ENCODE assay signal across 29 cellular contexts in the genomic region with DNA sequence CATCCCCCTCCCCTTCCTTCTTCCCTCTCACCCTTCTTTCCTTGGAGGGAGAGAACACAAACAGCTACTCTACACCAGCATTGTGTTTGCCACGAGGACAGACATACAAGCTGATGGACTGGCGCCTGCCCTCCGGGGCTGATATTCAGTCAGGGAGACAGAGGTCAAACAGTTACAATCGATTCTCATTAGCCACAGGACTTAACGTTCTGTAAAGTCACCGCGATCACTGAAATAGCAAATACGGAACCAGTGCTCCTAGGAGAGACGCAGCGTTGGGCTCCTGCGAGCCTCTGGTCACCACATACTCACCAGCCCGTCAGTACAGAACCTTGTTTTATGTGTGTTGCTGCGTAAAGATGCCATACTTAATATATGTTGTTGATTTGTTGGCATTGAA.
A peak's percentile ranks its signal among the peaks of the same experiment; 100 is the strongest.
DNase-seq lines count a peak whose midpoint lies in the region; ATAC-seq, FAIRE-seq and TF ChIP-seq lines count a peak whose summit lies in the region.
"Had no signal": no experiment of that assay in that cellular context is flagged by ENCODE, and none has a peak within 500 bp of the region (broad histone marks: within the 10 kb centered on the region; RNA-seq: fewer than 3 reads in every experiment).

No MANE protein-coding gene starts in this region.

- DNase-seq in activated T-cell treated with anti-CD3 and anti-CD28 coated beads, Interleukin-2, amount 50 U/mL, for 48 hours: peak; percentile 2 to 4
- DNase-seq in activated T-cell treated with anti-CD3 and anti-CD28 coated beads, Interleukin-2, amount 50 U/mL, for 1 hour: no peak
- DNase-seq in kidney: peak; percentile 50
- peak; percentile 66 for DNase-seq in retina
- no peak for DNase-seq in SW480 (ENCODE audit: low spot score)
- DNase-seq in KBM-7: no peak
- no peak for DNase-seq in H4 (ENCODE audit: low spot score)
- DNase-seq: activated CD4-positive, alpha-beta T cell treated with anti-CD3 and anti-CD28 coated beads for 1 hour; activated naive CD4-positive, alpha-beta T cell treated with Interleukin-2 at 50 U/mL for 16 hours; activated T-cell treated with anti-CD3 and anti-CD28 coated beads, Interleukin-2, amount 50 U/mL, for 72 hours; H7; hypothalamus; immature natural killer cell; MM.1S; naive B cell; NCI-H1417 treated with DMSO at 0.1 percent for 48 hours; NCI-H2081 treated with DMSO at 0.1 percent for 48 hours; NCI-H748 treated with DMSO at 0.1 percent for 48 hours; right cardiac atrium had no signal

- no peak overlapping the region for H3K27ac ChIP-seq in kidney (ENCODE audit: low read depth in 2 of 2, low read length in 2 of 2)
- H3K27ac ChIP-seq: KMS-11, pancreas, SJSA1, vagina had no signal

- H3K9me3 ChIP-seq in kidney (ENCODE audit: control insufficient read depth in 1 of 2, low read length in 2 of 2): no peaks in the 10 kb centered on the region
- H3K9me3 ChIP-seq: pancreas, SJSA1, vagina had no signal

- no peaks in the 10 kb centered on the region for H3K36me3 ChIP-seq in kidney (ENCODE audit: control insufficient read depth in 1 of 2, insufficient read depth in 2 of 2, low read length in 2 of 2)

- in situ Hi-C loops in KBM-7 (cut with MboI; ENCODE audit: low pct_unique_long_range_greater_than_20kb, low sequenced_read_pairs): loop anchor here (5.0 kb wide), 1 partner anchor 234 kb away; no protein-coding TSS in a partner anchor

- ATAC-seq in GM19455 (IDR thresholded peaks at IDR 0.05; ENCODE audit: unreplicated experiment): no peak
- ATAC-seq: activated T-cell treated with anti-CD3 and anti-CD28 coated beads, Interleukin-2, amount 50 U/mL, for 72 hours; left ventricle myocardium superior; pancreas; stimulated activated memory B cell treated with anti-CD40 and anti-IgM and Interleukin-4, amounts not matched to agents 10 μg/mL and 1 μg/mL and 100 μg/mL, for 72 hours had no signal

- no peak for TF ChIP-seq CTCF in kidney (IDR thresholded peaks at IDR 0.05; ENCODE audit: borderline replicate concordance, extremely low read depth, insufficient read depth)

- peaks cover 0 to 9% of the 10 kb centered on the region in 2 donors for H3K4me1 ChIP-seq in kidney (ENCODE audit: control insufficient read depth in 1 of 2, insufficient read depth in 1 of 2, low read depth in 1 of 2, low read length in 2 of 2)
- H3K4me1 ChIP-seq: pancreas had no signal

- intact Hi-C loops in kidney (cut with DNase I): no loop called here

- no peak for FAIRE-seq in kidney (lab: Jason Lieb, UNC)
- FAIRE-seq: GM12891, HTR-8/SVneo, pancreas, TTC549 had no signal

- H3K9ac ChIP-seq in kidney (ENCODE audit: low read length in 2 of 2): no peak overlapping the region
- H3K9ac ChIP-seq: KMS-11 had no signal

- no peak overlapping the region for H3K4me3 ChIP-seq in kidney (ENCODE audit: low read length in 2 of 2)
- H3K4me3 ChIP-seq: pancreas, SJSA1, vagina had no signal

Comparison
In these comparisons a context has a peak if more than half of its experiments do, and no peak if none do; other contexts are left out.
1. DNase-seq: peak in activated T-cell treated with anti-CD3 and anti-CD28 coated beads, Interleukin-2, amount 50 U/mL, for 48 hours (2 of 2), kidney (single experiment) and retina (single experiment); none in activated T-cell treated with anti-CD3 and anti-CD28 coated beads, Interleukin-2, amount 50 U/mL, for 1 hour (single experiment), SW480 (single experiment), KBM-7 (single experiment) and H4 (single experiment).